Comparison of ENCODE assay signal across 1 cellular context in genomic region chr3:15271030-15271429, GRCh38.
TF ChIP-seq lines count a peak whose summit lies in the region.

No MANE protein-coding gene starts in this region.

TF ChIP-seq in HepG2, 621 proteins besides CTCF, POLR2A, EP300 and RAD21 (continued from another document):
- TF ChIP-seq USF2 (IDR thresholded peaks at IDR 0.05; ENCODE audit: low read depth, low read length), result no peak
- TF ChIP-seq USF2 (CRISPR knock-in tag; IDR thresholded peaks at IDR 0.05; ENCODE audit: borderline replicate concordance), result no peak
- TF ChIP-seq ZNF121 (CRISPR knock-in tag; IDR thresholded peaks at IDR 0.05), result no peak
- no peak for TF ChIP-seq CHCHD3 (CRISPR knock-in tag; IDR thresholded peaks at IDR 0.05)
- TF ChIP-seq ZNF768 (CRISPR knock-in tag; IDR thresholded peaks at IDR 0.05), result no peak
- no peak for TF ChIP-seq ZNF83 (CRISPR knock-in tag; IDR thresholded peaks at IDR 0.05; ENCODE audit: borderline replicate concordance)
- no peak for TF ChIP-seq KDM5B (CRISPR knock-in tag; IDR thresholded peaks at IDR 0.05; ENCODE audit: borderline replicate concordance)
- TF ChIP-seq STAG1 (CRISPR knock-in tag; IDR thresholded peaks at IDR 0.05), result no peak
